In the genomic region with DNA sequence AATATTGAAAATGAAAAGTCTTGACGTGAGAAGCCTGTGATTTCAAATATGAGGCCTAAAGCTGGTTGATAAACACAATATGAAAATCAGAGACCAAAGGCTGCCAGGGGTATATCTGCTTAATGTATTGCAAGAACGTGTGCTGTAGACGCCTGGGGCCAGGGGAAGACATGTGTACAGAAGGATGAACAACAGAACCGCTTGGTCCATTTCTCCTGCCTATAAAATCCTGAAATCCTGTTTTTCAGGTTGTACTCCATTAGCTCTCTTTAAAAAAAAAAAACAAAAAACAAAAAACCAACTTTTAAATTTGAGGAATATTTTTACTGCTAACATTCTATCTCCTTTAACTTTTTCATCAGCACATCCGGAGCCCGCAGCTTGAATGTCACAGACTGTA, we compare ENCODE assay signal across 2 cellular contexts.
TF ChIP-seq lines count a peak whose summit lies in the region.

No MANE protein-coding gene starts in this region.

TF ChIP-seq in SK-N-SH, 30 proteins besides CTCF, POLR2A, EP300 and RAD21 (continued from another document):
- TF ChIP-seq, protein P1, sequence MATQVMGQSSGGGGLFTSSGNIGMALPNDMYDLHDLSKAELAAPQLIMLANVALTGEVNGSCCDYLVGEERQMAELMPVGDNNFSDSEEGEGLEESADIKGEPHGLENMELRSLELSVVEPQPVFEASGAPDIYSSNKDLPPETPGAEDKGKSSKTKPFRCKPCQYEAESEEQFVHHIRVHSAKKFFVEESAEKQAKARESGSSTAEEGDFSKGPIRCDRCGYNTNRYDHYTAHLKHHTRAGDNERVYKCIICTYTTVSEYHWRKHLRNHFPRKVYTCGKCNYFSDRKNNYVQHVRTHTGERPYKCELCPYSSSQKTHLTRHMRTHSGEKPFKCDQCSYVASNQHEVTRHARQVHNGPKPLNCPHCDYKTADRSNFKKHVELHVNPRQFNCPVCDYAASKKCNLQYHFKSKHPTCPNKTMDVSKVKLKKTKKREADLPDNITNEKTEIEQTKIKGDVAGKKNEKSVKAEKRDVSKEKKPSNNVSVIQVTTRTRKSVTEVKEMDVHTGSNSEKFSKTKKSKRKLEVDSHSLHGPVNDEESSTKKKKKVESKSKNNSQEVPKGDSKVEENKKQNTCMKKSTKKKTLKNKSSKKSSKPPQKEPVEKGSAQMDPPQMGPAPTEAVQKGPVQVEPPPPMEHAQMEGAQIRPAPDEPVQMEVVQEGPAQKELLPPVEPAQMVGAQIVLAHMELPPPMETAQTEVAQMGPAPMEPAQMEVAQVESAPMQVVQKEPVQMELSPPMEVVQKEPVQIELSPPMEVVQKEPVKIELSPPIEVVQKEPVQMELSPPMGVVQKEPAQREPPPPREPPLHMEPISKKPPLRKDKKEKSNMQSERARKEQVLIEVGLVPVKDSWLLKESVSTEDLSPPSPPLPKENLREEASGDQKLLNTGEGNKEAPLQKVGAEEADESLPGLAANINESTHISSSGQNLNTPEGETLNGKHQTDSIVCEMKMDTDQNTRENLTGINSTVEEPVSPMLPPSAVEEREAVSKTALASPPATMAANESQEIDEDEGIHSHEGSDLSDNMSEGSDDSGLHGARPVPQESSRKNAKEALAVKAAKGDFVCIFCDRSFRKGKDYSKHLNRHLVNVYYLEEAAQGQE (IDR thresholded peaks at IDR 0.05; ENCODE audit: low read depth, low read length): no peak
- no peak for TF ChIP-seq ELF1 (IDR thresholded peaks at IDR 0.05)
- TF ChIP-seq, protein P2, sequence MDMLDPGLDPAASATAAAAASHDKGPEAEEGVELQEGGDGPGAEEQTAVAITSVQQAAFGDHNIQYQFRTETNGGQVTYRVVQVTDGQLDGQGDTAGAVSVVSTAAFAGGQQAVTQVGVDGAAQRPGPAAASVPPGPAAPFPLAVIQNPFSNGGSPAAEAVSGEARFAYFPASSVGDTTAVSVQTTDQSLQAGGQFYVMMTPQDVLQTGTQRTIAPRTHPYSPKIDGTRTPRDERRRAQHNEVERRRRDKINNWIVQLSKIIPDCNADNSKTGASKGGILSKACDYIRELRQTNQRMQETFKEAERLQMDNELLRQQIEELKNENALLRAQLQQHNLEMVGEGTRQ (IDR thresholded peaks at IDR 0.05; ENCODE audit: borderline replicate concordance, low read depth, low read length): no peak

TF ChIP-seq in SK-N-SH treated with all-trans-retinoic acid at 6 μM for 48 hours, 23 proteins besides CTCF, POLR2A, EP300 and RAD21 (continued from another document):
- no peak for TF ChIP-seq RARB (CRISPR knock-in tag; IDR thresholded peaks at IDR 0.05)
- TF ChIP-seq ZC3H10 (CRISPR knock-in tag; IDR thresholded peaks at IDR 0.05): no peak
- TF ChIP-seq ZFP30 (CRISPR knock-in tag; IDR thresholded peaks at IDR 0.05): no peak
- no peak for TF ChIP-seq ARNTL (CRISPR knock-in tag; IDR thresholded peaks at IDR 0.05; ENCODE audit: borderline replicate concordance, low read depth)
- no peak for TF ChIP-seq ESRRG (CRISPR knock-in tag; IDR thresholded peaks at IDR 0.05)
- TF ChIP-seq TOX (CRISPR knock-in tag; IDR thresholded peaks at IDR 0.05; ENCODE audit: borderline replicate concordance): no peak
- TF ChIP-seq OSR1 (CRISPR knock-in tag; IDR thresholded peaks at IDR 0.05): no peak
- TF ChIP-seq CSDC2 (CRISPR knock-in tag; IDR thresholded peaks at IDR 0.05): no peak
- TF ChIP-seq ZNF565 (CRISPR knock-in tag; conservative IDR thresholded peaks at IDR 0.05; ENCODE audit: low read depth): no peak
- TF ChIP-seq BACH2 (CRISPR knock-in tag; IDR thresholded peaks at IDR 0.05; ENCODE audit: borderline replicate concordance): no peak
